In genomic region chr22:43754176-43754575, GRCh38 we compare ENCODE assay signal across 23 cellular contexts.
"Had no signal": no experiment of that assay in that cellular context is flagged by ENCODE, and none has a peak within 500 bp of the region (broad histone marks: within the 10 kb centered on the region; RNA-seq: fewer than 3 reads in every experiment).

No MANE protein-coding gene starts in this region.

- H3K9me3 Mint-ChIP-seq: dendritic cell treated with granulocyte-macrophage colony-stimulating factor and Interleukin-4, amounts not matched to agents 40 ng/mL and 50 ng/mL, for 4 days; effector memory CD8-positive, alpha-beta T cell; endodermal cell had no signal

- H3K27me3 ChIP-seq: colonic mucosa, dorsolateral prefrontal cortex, gastrocnemius medialis, gastroesophageal sphincter, heart left ventricle, heart right ventricle had no signal

- ATAC-seq: effector memory CD8-positive, alpha-beta T cell; esophagus mucosa; foreskin keratinocyte; gastrocnemius medialis; gastroesophageal sphincter; heart left ventricle; heart right ventricle had no signal

- DNase-seq: colonic mucosa; cortex of kidney; dermis blood vessel endothelial cell; dorsolateral prefrontal cortex; effector CD4-positive, alpha-beta T cell; effector CD8-positive, alpha-beta T cell; effector memory CD4-positive, alpha-beta T cell; effector memory CD8-positive, alpha-beta T cell; endodermal cell; erythroblast; esophagus squamous epithelium; foreskin fibroblast; foreskin keratinocyte; foreskin melanocyte; gastrocnemius medialis; head of caudate nucleus; heart left ventricle; heart right ventricle had no signal

- H3K9me3 ChIP-seq: colonic mucosa, esophagus squamous epithelium, gastrocnemius medialis, gastroesophageal sphincter had no signal

- H3K36me3 ChIP-seq: colonic mucosa, esophagus squamous epithelium, gastrocnemius medialis, gastroesophageal sphincter, heart left ventricle, heart right ventricle had no signal

- H3K4me3 Mint-ChIP-seq: dendritic cell treated with granulocyte-macrophage colony-stimulating factor and Interleukin-4, amounts not matched to agents 40 ng/mL and 50 ng/mL, for 4 days; effector memory CD8-positive, alpha-beta T cell; endodermal cell had no signal

- H3K4me1 Mint-ChIP-seq: endodermal cell had no signal

- H3K4me3 ChIP-seq: colonic mucosa, coronary artery, dorsolateral prefrontal cortex, esophagus squamous epithelium, gastrocnemius medialis, gastroesophageal sphincter, heart left ventricle, heart right ventricle had no signal

- H3K27ac Mint-ChIP-seq: dendritic cell treated with granulocyte-macrophage colony-stimulating factor and Interleukin-4, amounts not matched to agents 40 ng/mL and 50 ng/mL, for 4 days; effector memory CD8-positive, alpha-beta T cell; endodermal cell had no signal

- H3K27ac ChIP-seq: colonic mucosa, coronary artery, dorsolateral prefrontal cortex, epithelial cell of prostate, esophagus squamous epithelium, foreskin keratinocyte, gastrocnemius medialis, gastroesophageal sphincter, heart left ventricle, heart right ventricle had no signal

- H3K4me1 ChIP-seq: colonic mucosa, esophagus squamous epithelium, foreskin keratinocyte, gastrocnemius medialis, gastroesophageal sphincter, heart left ventricle, heart right ventricle had no signal
